Comparison of ENCODE assay signal across 7 cellular contexts in the genomic region with DNA sequence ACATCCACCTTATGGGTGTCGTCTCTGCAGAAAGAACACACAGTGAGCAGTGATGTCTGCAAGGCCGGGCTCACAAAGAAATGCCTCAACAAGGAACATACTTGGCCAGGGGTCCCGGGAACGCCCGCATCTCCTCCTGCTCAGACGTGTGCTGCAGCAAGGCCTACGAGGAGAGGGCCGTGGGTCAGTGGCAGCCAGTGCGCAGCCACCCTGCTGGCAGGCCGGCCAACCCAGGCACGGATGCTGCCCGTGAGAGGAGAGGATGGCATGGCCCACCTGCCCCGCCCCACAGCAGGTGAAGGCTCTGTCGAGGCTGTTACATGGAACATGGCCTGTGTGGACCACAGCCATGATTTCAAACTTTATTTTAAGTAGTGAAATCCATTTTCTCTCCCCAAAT.
"Had no signal": no experiment of that assay in that cellular context is flagged by ENCODE, and none has a peak within 500 bp of the region (broad histone marks: within the 10 kb centered on the region; RNA-seq: fewer than 3 reads in every experiment).

No MANE protein-coding gene starts in this region.

- DNase-seq: GM23248, GOT3, H9, HCEC 1CT, KG1 had no signal

- H2AFZ ChIP-seq: GM23248 had no signal

- H3K9ac ChIP-seq: GM23248 had no signal

- H3K27ac ChIP-seq: GM23248, HL-60 had no signal

- H3K4me3 ChIP-seq: GM23248 had no signal

- ATAC-seq: HepG2 had no signal
